Comparison of ENCODE assay signal across 21 cellular contexts in the genomic region with DNA sequence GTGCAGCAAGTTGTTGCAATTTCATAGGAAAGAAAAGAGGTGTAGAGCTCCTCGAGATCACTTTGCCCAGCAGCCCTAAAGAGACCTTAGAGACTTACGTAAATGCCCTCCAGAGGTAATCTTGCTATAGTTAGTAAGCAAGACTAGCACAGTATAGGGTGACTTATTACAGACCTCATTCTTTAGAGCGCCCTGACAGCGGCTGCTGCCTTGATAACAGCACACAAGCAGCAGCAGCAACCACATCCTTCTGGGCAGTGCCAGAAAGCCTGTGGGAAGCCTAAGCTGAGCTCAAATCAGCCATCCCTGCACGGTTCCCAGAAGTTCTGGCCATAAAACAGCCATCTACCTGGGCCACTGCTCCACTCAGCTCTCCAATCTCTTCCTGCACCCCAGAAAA. TPM values are rescaled to one million over a fixed set of nuclear protein-coding genes. Genes with fewer than 3 reads are reported as not detected.
"Had no signal": no experiment of that assay in that cellular context is flagged by ENCODE, and none has a peak within 500 bp of the region (broad histone marks: within the 10 kb centered on the region; RNA-seq: fewer than 3 reads in every experiment).

No MANE protein-coding gene starts in this region.

- H3K9me3 Mint-ChIP-seq: stimulated activated memory B cell treated with anti-CD40 and anti-IgM and Interleukin-4, amounts not matched to agents 10 μg/mL and 1 μg/mL and 100 μg/mL, for 72 hours had no signal

- ATAC-seq: activated naive CD8-positive, alpha-beta T cell treated with anti-CD3 and anti-CD28 coated beads, Interleukin-2, amount 50 U/mL, for 24 hours; left lung; naive thymus-derived CD4-positive, alpha-beta T cell; stimulated activated memory B cell treated with anti-CD40 and anti-IgM and Interleukin-4, amounts not matched to agents 10 μg/mL and 1 μg/mL and 100 μg/mL, for 72 hours had no signal

- H3K4me3 Mint-ChIP-seq: activated naive CD8-positive, alpha-beta T cell treated with anti-CD3 and anti-CD28 coated beads, Interleukin-2, amount 50 U/mL, for 24 hours; activated T-helper 1 cell treated with anti-CD3 and anti-CD28 coated beads, Interleukin-12 subunit alpha, Interleukin-12 subunit beta, Interleukin-2, Interleukin-4 antibody, amounts not matched to agents 30 ng/mL and 10 ng/mL and 1 ng/mL, durations not matched to agents 14 hours and 24 hours and 36 hours; naive thymus-derived CD4-positive, alpha-beta T cell; stimulated activated memory B cell treated with anti-CD40 and anti-IgM and Interleukin-4, amounts not matched to agents 10 μg/mL and 1 μg/mL and 100 μg/mL, for 72 hours had no signal

- H3K27ac Mint-ChIP-seq: activated naive CD8-positive, alpha-beta T cell treated with anti-CD3 and anti-CD28 coated beads, Interleukin-2, amount 50 U/mL, for 24 hours; activated T-helper 1 cell treated with anti-CD3 and anti-CD28 coated beads, Interleukin-12 subunit alpha, Interleukin-12 subunit beta, Interleukin-2, Interleukin-4 antibody, amounts not matched to agents 30 ng/mL and 10 ng/mL and 1 ng/mL, durations not matched to agents 14 hours and 24 hours and 36 hours; stimulated activated memory B cell treated with anti-CD40 and anti-IgM and Interleukin-4, amounts not matched to agents 10 μg/mL and 1 μg/mL and 100 μg/mL, for 72 hours had no signal

- DNase-seq: activated CD4-positive, alpha-beta T cell treated with anti-CD3 and anti-CD28 coated beads, Interleukin-2, amount 50 U/mL, for 1 hour; activated CD4-positive, CD25-positive, alpha-beta regulatory T cell; activated CD8-positive, alpha-beta memory T cell treated with anti-CD3 and anti-CD28 coated beads for 24 hours; activated naive CD4-positive, alpha-beta T cell; activated naive CD8-positive, alpha-beta T cell treated with anti-CD3 and anti-CD28 coated beads, Interleukin-2, amount 50 U/mL, for 24 hours; central memory CD4-positive, alpha-beta T cell; cortex of kidney; effector CD8-positive, alpha-beta T cell; hypothalamus; kidney; left lung; mammary epithelial cell; naive thymus-derived CD4-positive, alpha-beta T cell; tibial artery; uterus had no signal

- H3K27me3 Mint-ChIP-seq: activated naive CD8-positive, alpha-beta T cell treated with anti-CD3 and anti-CD28 coated beads, Interleukin-2, amount 50 U/mL, for 24 hours; naive thymus-derived CD4-positive, alpha-beta T cell; stimulated activated memory B cell treated with anti-CD40 and anti-IgM and Interleukin-4, amounts not matched to agents 10 μg/mL and 1 μg/mL and 100 μg/mL, for 72 hours had no signal

RNA-seq across cellular contexts. Expression of a gene that starts 22.6 kb away (rescaled TPM):
- total RNA-seq: activated T-helper 1 cell treated with anti-CD3 and anti-CD28 coated beads, Interleukin-12 subunit alpha, Interleukin-12 subunit beta, Interleukin-2, Interleukin-4 antibody, amounts not matched to agents 30 ng/mL and 10 ng/mL and 1 ng/mL, durations not matched to agents 14 hours and 24 hours and 36 hours; ascending aorta; fibroblast of lung; glomerular endothelial cell; left lung; mammary epithelial cell had no signal

RNA-seq across cellular contexts. Expression of a gene that starts 40.3 kb away (rescaled TPM):
- total RNA-seq: ascending aorta, glomerular endothelial cell, mammary epithelial cell, subcutaneous adipose tissue had no signal
